1 cellular context compared by ENCODE assay signal in genomic region chr6:1837868-1838267, GRCh38.
TF ChIP-seq lines count a peak whose summit lies in the region.

No MANE protein-coding gene starts in this region.

TF ChIP-seq in GM23338, 12 proteins besides CTCF, POLR2A, EP300 and RAD21 (continued from another document):
- TF ChIP-seq, protein P1, sequence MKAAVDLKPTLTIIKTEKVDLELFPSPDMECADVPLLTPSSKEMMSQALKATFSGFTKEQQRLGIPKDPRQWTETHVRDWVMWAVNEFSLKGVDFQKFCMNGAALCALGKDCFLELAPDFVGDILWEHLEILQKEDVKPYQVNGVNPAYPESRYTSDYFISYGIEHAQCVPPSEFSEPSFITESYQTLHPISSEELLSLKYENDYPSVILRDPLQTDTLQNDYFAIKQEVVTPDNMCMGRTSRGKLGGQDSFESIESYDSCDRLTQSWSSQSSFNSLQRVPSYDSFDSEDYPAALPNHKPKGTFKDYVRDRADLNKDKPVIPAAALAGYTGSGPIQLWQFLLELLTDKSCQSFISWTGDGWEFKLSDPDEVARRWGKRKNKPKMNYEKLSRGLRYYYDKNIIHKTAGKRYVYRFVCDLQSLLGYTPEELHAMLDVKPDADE (IDR thresholded peaks at IDR 0.05): no peak
- TF ChIP-seq, protein P2, sequence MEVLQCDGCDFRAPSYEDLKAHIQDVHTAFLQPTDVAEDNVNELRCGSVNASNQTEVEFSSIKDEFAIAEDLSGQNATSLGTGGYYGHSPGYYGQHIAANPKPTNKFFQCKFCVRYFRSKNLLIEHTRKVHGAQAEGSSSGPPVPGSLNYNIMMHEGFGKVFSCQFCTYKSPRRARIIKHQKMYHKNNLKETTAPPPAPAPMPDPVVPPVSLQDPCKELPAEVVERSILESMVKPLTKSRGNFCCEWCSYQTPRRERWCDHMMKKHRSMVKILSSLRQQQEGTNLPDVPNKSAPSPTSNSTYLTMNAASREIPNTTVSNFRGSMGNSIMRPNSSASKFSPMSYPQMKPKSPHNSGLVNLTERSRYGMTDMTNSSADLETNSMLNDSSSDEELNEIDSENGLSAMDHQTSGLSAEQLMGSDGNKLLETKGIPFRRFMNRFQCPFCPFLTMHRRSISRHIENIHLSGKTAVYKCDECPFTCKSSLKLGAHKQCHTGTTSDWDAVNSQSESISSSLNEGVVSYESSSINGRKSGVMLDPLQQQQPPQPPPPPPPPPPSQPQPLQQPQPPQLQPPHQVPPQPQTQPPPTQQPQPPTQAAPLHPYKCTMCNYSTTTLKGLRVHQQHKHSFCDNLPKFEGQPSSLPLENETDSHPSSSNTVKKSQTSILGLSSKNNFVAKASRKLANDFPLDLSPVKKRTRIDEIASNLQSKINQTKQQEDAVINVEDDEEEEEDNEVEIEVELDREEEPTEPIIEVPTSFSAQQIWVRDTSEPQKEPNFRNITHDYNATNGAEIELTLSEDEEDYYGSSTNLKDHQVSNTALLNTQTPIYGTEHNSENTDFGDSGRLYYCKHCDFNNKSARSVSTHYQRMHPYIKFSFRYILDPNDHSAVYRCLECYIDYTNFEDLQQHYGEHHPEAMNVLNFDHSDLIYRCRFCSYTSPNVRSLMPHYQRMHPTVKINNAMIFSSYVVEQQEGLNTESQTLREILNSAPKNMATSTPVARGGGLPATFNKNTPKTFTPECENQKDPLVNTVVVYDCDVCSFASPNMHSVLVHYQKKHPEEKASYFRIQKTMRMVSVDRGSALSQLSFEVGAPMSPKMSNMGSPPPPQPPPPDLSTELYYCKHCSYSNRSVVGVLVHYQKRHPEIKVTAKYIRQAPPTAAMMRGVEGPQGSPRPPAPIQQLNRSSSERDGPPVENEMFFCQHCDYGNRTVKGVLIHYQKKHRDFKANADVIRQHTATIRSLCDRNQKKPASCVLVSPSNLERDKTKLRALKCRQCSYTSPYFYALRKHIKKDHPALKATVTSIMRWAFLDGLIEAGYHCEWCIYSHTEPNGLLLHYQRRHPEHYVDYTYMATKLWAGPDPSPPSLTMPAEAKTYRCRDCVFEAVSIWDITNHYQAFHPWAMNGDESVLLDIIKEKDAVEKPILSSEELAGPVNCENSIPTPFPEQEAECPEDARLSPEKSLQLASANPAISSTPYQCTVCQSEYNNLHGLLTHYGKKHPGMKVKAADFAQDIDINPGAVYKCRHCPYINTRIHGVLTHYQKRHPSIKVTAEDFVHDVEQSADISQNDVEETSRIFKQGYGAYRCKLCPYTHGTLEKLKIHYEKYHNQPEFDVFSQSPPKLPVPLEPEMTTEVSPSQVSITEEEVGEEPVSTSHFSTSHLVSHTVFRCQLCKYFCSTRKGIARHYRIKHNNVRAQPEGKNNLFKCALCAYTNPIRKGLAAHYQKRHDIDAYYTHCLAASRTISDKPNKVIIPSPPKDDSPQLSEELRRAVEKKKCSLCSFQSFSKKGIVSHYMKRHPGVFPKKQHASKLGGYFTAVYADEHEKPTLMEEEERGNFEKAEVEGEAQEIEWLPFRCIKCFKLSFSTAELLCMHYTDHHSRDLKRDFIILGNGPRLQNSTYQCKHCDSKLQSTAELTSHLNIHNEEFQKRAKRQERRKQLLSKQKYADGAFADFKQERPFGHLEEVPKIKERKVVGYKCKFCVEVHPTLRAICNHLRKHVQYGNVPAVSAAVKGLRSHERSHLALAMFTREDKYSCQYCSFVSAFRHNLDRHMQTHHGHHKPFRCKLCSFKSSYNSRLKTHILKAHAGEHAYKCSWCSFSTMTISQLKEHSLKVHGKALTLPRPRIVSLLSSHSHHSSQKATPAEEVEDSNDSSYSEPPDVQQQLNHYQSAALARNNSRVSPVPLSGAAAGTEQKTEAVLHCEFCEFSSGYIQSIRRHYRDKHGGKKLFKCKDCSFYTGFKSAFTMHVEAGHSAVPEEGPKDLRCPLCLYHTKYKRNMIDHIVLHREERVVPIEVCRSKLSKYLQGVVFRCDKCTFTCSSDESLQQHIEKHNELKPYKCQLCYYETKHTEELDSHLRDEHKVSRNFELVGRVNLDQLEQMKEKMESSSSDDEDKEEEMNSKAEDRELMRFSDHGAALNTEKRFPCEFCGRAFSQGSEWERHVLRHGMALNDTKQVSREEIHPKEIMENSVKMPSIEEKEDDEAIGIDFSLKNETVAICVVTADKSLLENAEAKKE (CRISPR knock-in tag; IDR thresholded peaks at IDR 0.05): no peak
- no peak for TF ChIP-seq CREB1 (CRISPR knock-in tag; IDR thresholded peaks at IDR 0.05; ENCODE audit: low read depth)
